1 cellular context compared by ENCODE assay signal in the genomic region with DNA sequence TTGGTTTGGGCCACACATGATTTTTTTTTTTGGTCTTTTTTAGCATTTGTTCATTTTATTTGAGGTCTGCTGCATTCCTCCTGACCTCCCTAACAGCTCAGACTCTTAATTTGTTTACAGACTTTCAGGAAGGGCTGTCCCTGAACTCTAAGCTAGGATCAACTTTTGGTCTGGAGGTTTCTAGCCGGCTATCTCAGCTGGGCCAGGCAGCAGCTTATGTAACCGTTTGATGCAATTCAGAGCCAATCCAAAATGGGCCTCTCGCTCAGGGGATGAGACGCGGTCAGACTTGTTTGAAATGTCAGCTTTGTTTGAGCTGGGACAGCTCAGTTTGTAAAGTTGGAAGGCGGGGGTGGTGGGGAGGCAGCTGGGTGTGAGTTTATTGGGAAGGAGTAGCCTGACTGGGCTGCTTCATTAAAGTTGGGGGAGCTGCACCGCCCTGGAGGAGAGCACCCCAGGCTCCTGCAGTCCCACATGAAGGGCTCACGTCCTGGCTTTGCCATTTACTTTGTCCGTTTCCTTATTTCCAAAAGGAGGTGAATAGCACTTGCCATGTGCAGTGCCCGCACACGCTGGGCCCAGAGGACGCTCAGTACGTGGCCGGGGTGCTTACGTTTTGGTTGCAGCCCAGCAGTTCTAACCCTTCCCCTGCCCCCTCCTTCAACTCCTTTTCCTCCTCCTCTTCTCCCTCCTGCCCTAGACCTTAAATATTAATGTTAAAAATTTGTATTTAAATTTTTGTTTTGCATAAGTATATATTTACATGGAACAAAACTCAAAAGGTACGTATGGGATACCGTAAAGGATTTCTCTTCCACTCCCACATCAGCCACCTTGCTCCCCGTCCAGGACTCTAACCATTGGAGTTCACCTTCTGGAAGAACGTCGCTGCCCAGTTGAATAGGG.
TF ChIP-seq lines count a peak whose summit lies in the region.

No MANE protein-coding gene starts in this region.

TF ChIP-seq in HepG2, 621 proteins besides CTCF, POLR2A, EP300 and RAD21 (continued from another document and continues in another):
- TF ChIP-seq, protein P1, sequence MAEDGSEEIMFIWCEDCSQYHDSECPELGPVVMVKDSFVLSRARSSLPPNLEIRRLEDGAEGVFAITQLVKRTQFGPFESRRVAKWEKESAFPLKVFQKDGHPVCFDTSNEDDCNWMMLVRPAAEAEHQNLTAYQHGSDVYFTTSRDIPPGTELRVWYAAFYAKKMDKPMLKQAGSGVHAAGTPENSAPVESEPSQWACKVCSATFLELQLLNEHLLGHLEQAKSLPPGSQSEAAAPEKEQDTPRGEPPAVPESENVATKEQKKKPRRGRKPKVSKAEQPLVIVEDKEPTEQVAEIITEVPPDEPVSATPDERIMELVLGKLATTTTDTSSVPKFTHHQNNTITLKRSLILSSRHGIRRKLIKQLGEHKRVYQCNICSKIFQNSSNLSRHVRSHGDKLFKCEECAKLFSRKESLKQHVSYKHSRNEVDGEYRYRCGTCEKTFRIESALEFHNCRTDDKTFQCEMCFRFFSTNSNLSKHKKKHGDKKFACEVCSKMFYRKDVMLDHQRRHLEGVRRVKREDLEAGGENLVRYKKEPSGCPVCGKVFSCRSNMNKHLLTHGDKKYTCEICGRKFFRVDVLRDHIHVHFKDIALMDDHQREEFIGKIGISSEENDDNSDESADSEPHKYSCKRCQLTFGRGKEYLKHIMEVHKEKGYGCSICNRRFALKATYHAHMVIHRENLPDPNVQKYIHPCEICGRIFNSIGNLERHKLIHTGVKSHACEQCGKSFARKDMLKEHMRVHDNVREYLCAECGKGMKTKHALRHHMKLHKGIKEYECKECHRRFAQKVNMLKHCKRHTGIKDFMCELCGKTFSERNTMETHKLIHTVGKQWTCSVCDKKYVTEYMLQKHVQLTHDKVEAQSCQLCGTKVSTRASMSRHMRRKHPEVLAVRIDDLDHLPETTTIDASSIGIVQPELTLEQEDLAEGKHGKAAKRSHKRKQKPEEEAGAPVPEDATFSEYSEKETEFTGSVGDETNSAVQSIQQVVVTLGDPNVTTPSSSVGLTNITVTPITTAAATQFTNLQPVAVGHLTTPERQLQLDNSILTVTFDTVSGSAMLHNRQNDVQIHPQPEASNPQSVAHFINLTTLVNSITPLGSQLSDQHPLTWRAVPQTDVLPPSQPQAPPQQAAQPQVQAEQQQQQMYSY (CRISPR knock-in tag; IDR thresholded peaks at IDR 0.05): no peak; the same call in 1 of the 2 replicates
- TF ChIP-seq TBP (CRISPR knock-in tag; IDR thresholded peaks at IDR 0.05): no peak
- TF ChIP-seq KLF15 (CRISPR knock-in tag; IDR thresholded peaks at IDR 0.05; ENCODE audit: borderline replicate concordance): no peak
- TF ChIP-seq, protein P2, sequence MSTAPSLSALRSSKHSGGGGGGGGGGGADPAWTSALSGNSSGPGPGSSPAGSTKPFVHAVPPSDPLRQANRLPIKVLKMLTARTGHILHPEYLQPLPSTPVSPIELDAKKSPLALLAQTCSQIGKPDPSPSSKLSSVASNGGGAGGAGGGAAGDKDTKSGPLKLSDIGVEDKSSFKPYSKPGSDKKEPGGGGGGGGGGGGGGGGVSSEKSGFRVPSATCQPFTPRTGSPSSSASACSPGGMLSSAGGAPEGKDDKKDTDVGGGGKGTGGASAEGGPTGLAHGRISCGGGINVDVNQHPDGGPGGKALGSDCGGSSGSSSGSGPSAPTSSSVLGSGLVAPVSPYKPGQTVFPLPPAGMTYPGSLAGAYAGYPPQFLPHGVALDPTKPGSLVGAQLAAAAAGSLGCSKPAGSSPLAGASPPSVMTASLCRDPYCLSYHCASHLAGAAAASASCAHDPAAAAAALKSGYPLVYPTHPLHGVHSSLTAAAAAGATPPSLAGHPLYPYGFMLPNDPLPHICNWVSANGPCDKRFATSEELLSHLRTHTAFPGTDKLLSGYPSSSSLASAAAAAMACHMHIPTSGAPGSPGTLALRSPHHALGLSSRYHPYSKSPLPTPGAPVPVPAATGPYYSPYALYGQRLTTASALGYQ (CRISPR knock-in tag; IDR thresholded peaks at IDR 0.05): peak; percentile 98
- peak; percentile 91; the same call in 1 of the 2 replicates for TF ChIP-seq ZKSCAN8 (CRISPR knock-in tag; IDR thresholded peaks at IDR 0.05; ENCODE audit: borderline replicate concordance)
- peak; percentile 20; the same call in 1 of the 2 replicates for TF ChIP-seq HOXD1 (CRISPR knock-in tag; IDR thresholded peaks at IDR 0.05)
- 0 out of 2 replicates have a peak, but pooled peaks have one; percentile 54 for TF ChIP-seq STAT5B (CRISPR knock-in tag; IDR thresholded peaks at IDR 0.05)
- TF ChIP-seq MED1 (CRISPR knock-in tag; IDR thresholded peaks at IDR 0.05): peak; percentile 99
- TF ChIP-seq ZNF230 (CRISPR knock-in tag; IDR thresholded peaks at IDR 0.05): peak; percentile 66
- TF ChIP-seq, protein P3, sequence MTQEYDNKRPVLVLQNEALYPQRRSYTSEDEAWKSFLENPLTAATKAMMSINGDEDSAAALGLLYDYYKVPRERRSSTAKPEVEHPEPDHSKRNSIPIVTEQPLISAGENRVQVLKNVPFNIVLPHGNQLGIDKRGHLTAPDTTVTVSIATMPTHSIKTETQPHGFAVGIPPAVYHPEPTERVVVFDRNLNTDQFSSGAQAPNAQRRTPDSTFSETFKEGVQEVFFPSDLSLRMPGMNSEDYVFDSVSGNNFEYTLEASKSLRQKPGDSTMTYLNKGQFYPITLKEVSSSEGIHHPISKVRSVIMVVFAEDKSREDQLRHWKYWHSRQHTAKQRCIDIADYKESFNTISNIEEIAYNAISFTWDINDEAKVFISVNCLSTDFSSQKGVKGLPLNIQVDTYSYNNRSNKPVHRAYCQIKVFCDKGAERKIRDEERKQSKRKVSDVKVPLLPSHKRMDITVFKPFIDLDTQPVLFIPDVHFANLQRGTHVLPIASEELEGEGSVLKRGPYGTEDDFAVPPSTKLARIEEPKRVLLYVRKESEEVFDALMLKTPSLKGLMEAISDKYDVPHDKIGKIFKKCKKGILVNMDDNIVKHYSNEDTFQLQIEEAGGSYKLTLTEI (CRISPR knock-in tag; conservative IDR thresholded peaks at IDR 0.05): no peak
- TF ChIP-seq ZNF232 (CRISPR knock-in tag; IDR thresholded peaks at IDR 0.05; ENCODE audit: borderline replicate concordance): peak; percentile 42; the same call in 1 of the 2 replicates
- TF ChIP-seq, protein P4, sequence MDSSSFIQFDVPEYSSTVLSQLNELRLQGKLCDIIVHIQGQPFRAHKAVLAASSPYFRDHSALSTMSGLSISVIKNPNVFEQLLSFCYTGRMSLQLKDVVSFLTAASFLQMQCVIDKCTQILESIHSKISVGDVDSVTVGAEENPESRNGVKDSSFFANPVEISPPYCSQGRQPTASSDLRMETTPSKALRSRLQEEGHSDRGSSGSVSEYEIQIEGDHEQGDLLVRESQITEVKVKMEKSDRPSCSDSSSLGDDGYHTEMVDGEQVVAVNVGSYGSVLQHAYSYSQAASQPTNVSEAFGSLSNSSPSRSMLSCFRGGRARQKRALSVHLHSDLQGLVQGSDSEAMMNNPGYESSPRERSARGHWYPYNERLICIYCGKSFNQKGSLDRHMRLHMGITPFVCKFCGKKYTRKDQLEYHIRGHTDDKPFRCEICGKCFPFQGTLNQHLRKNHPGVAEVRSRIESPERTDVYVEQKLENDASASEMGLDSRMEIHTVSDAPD (CRISPR knock-in tag; IDR thresholded peaks at IDR 0.05): peak; percentile 91
- peak; percentile 98 for TF ChIP-seq SMYD3 (CRISPR knock-in tag; IDR thresholded peaks at IDR 0.05)
- TF ChIP-seq ZNF430 (CRISPR knock-in tag; IDR thresholded peaks at IDR 0.05): peak; percentile 96
- TF ChIP-seq ARID2 (CRISPR knock-in tag; IDR thresholded peaks at IDR 0.05; ENCODE audit: borderline replicate concordance): peak; percentile 95
- TF ChIP-seq KDM5B (CRISPR knock-in tag; IDR thresholded peaks at IDR 0.05; ENCODE audit: borderline replicate concordance): no peak; the same call in 1 of the 2 replicates
- TF ChIP-seq ZNF788 (CRISPR knock-in tag; IDR thresholded peaks at IDR 0.05; ENCODE audit: borderline replicate concordance): peak; percentile 96; the same call in 1 of the 2 replicates
- TF ChIP-seq SIX4 (CRISPR knock-in tag; IDR thresholded peaks at IDR 0.05): peak; percentile 76
- peak; percentile 90 for TF ChIP-seq FOSL2 (CRISPR knock-in tag; IDR thresholded peaks at IDR 0.05)
- peak; percentile 92 for TF ChIP-seq JUNB (CRISPR knock-in tag; IDR thresholded peaks at IDR 0.05; ENCODE audit: borderline replicate concordance)
- no peak for TF ChIP-seq POLR2AphosphoS2 (IDR thresholded peaks at IDR 0.05; ENCODE audit: low read depth, low read length)
- no peak for TF ChIP-seq TCF12 (IDR thresholded peaks at IDR 0.05)
- TF ChIP-seq TCF12 (CRISPR knock-in tag; IDR thresholded peaks at IDR 0.05): peak; percentile 97
- TF ChIP-seq ZNF496 (CRISPR knock-in tag; IDR thresholded peaks at IDR 0.05; ENCODE audit: insufficient replicate concordance): no peak
- TF ChIP-seq, protein P5, sequence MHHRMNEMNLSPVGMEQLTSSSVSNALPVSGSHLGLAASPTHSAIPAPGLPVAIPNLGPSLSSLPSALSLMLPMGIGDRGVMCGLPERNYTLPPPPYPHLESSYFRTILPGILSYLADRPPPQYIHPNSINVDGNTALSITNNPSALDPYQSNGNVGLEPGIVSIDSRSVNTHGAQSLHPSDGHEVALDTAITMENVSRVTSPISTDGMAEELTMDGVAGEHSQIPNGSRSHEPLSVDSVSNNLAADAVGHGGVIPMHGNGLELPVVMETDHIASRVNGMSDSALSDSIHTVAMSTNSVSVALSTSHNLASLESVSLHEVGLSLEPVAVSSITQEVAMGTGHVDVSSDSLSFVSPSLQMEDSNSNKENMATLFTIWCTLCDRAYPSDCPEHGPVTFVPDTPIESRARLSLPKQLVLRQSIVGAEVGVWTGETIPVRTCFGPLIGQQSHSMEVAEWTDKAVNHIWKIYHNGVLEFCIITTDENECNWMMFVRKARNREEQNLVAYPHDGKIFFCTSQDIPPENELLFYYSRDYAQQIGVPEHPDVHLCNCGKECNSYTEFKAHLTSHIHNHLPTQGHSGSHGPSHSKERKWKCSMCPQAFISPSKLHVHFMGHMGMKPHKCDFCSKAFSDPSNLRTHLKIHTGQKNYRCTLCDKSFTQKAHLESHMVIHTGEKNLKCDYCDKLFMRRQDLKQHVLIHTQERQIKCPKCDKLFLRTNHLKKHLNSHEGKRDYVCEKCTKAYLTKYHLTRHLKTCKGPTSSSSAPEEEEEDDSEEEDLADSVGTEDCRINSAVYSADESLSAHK (CRISPR knock-in tag; IDR thresholded peaks at IDR 0.05; ENCODE audit: borderline replicate concordance): peak; percentile 76; the same call in 1 of the 2 replicates
- 0 out of 2 replicates have a peak, but pooled peaks have one; percentile 56 for TF ChIP-seq GTF3A (CRISPR knock-in tag; conservative IDR thresholded peaks at IDR 0.05)
- TF ChIP-seq MED13 (CRISPR knock-in tag; IDR thresholded peaks at IDR 0.05): peak; percentile 84
- TF ChIP-seq HDAC6 (IDR thresholded peaks at IDR 0.05; ENCODE audit: low read depth, low read length): no peak
- TF ChIP-seq SPEN (CRISPR knock-in tag; IDR thresholded peaks at IDR 0.05; ENCODE audit: low read depth): peak; percentile 90
- TF ChIP-seq, protein P6, sequence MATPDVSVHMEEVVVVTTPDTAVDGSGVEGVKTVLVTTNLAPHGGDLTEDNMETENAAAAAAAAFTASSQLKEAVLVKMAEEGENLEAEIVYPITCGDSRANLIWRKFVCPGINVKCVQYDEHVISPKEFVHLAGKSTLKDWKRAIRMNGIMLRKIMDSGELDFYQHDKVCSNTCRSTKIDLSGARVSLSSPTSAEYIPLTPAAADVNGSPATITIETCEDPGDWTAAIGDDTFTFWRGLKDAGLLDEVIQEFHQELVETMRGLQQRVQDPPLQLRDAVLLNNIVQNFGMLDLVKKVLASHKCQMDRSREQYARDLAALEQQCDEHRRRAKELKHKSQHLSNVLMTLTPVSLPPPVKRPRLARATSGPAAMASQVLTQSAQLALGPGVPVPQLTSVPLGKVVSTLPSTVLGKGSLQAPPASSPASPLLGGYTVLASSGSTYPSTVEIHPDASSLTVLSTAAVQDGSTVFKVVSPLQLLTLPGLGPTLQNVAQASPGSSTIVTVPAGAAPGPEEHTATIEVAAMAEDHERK (CRISPR knock-in tag; IDR thresholded peaks at IDR 0.05; ENCODE audit: low read depth): peak; percentile 50; the same call in 1 of the 2 replicates
- TF ChIP-seq, protein P7, sequence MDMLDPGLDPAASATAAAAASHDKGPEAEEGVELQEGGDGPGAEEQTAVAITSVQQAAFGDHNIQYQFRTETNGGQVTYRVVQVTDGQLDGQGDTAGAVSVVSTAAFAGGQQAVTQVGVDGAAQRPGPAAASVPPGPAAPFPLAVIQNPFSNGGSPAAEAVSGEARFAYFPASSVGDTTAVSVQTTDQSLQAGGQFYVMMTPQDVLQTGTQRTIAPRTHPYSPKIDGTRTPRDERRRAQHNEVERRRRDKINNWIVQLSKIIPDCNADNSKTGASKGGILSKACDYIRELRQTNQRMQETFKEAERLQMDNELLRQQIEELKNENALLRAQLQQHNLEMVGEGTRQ (IDR thresholded peaks at IDR 0.05; ENCODE audit: low read depth, low read length): no peak
- TF ChIP-seq, protein P7 (CRISPR knock-in tag; IDR thresholded peaks at IDR 0.05; ENCODE audit: borderline replicate concordance): no peak
- TF ChIP-seq ZNF724P (CRISPR knock-in tag; IDR thresholded peaks at IDR 0.05; ENCODE audit: borderline replicate concordance): peak; percentile 49; the same call in 1 of the 2 replicates
- peak; percentile 76 for TF ChIP-seq TMF1 (CRISPR knock-in tag; IDR thresholded peaks at IDR 0.05; ENCODE audit: low read depth)
- no peak; the same call in 1 of the 2 replicates for TF ChIP-seq NFE2L1 (CRISPR knock-in tag; IDR thresholded peaks at IDR 0.05; ENCODE audit: borderline replicate concordance)
- peak; percentile 89; the same call in 1 of the 2 replicates for TF ChIP-seq ZMYM2 (CRISPR knock-in tag; IDR thresholded peaks at IDR 0.05)
